21 cellular contexts compared by ENCODE assay signal in the genomic region with DNA sequence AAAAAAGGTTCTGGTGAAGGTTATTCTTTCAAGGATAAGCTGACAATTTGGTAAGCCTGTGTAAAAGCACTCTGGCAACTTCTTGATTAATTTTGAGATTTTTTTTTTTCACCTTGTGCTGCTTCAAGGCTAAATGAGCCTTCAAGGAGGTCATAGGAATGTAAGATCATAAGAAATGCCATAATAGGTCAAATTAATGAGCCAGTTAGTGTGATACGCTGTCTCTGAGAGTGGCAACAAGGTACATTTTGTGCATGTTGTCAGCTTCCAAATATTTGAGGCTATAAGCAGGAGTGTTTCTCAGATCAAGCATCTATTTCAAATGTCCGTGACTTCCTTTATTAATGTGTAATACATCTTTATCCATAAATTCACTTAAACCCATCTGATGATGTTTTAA.
DNase-seq lines count a peak whose midpoint lies in the region; ATAC-seq and TF ChIP-seq lines count a peak whose summit lies in the region.
"Had no signal": no experiment of that assay in that cellular context is flagged by ENCODE, and none has a peak within 500 bp of the region (broad histone marks: within the 10 kb centered on the region; RNA-seq: fewer than 3 reads in every experiment).

No MANE protein-coding gene starts in this region.

- 0 out of 2 replicates have a peak overlapping the region, but pooled peaks have one; percentile 32 for H2BK20ac ChIP-seq in IMR-90 (ENCODE audit: low read depth, low read length)

- no peaks in the 10 kb centered on the region for H4K20me1 ChIP-seq in IMR-90 (ENCODE audit: insufficient read depth, low read length)
- H4K20me1 ChIP-seq: BLaER1 had no signal

- peaks cover 12% of the 10 kb centered on the region for H3K4me1 Mint-ChIP-seq in nephron
- H3K4me1 Mint-ChIP-seq: B cell; CD4-positive, CD25-positive, alpha-beta regulatory T cell; GM23338 had no signal

- no peak overlapping the region for H2AK9ac ChIP-seq in IMR-90 (replicated peaks; ENCODE audit: low read depth, low read length, poor library complexity)

- H2BK5ac ChIP-seq in IMR-90 (ENCODE audit: low read depth, low read length, poor library complexity, severe bottlenecking) = no peak overlapping the region

- peak overlapping the region; percentile 73 to 87 (median 77) for H3K27ac Mint-ChIP-seq in nephron
- H3K27ac Mint-ChIP-seq: B cell; CD4-positive, CD25-positive, alpha-beta regulatory T cell; CD8-positive, alpha-beta T cell; GM23338; H9 had no signal

- H3K4ac ChIP-seq in IMR-90 (ENCODE audit: low read depth, low read length) = no peak overlapping the region

- H4K8ac ChIP-seq in IMR-90 (ENCODE audit: low read depth in 2 of 2, low read length in 2 of 2) = no peak overlapping the region

- H3K9me3 ChIP-seq in IMR-90 (ENCODE audit: control insufficient read depth, insufficient read depth, low read length) = no peaks in the 10 kb centered on the region
- H3K9me3 ChIP-seq in A673 (ENCODE audit: low read depth, low read length, poor library complexity, severe bottlenecking) = no peaks in the 10 kb centered on the region
- H3K9me3 ChIP-seq: A549, BLaER1, Caco-2 had no signal

- in situ Hi-C loops in IMR-90 (cut with MboI; ENCODE audit: low sequenced_read_pairs) (no loop called here), ACHN (cut with HindIII; ENCODE audit: low pct_ligation_motif_present, low pct_unique_long_range_greater_than_20kb, low sequenced_read_pairs) (no loop called here)

- H3K4me3 Mint-ChIP-seq in nephron = no peak overlapping the region
- H3K4me3 Mint-ChIP-seq: B cell; CD4-positive, CD25-positive, alpha-beta regulatory T cell; CD8-positive, alpha-beta T cell; GM23338; H9 had no signal

- H3K27ac ChIP-seq in IMR-90 (ENCODE audit: insufficient read depth, low read length) = no peak overlapping the region
- no peak overlapping the region for H3K27ac ChIP-seq in A673 (ENCODE audit: low read depth, low read length, poor library complexity, severe bottlenecking)
- H3K27ac ChIP-seq: A549, BLaER1, C4-2B had no signal

- H3K36me3 ChIP-seq in IMR-90 (ENCODE audit: control insufficient read depth, insufficient read depth, low read length) = no peaks in the 10 kb centered on the region
- no peaks in the 10 kb centered on the region for H3K36me3 ChIP-seq in A673 (ENCODE audit: insufficient read depth, low read length, poor library complexity, severe bottlenecking)
- H3K36me3 ChIP-seq: BLaER1 had no signal

- H3K4me1 ChIP-seq in IMR-90 (ENCODE audit: control insufficient read depth, insufficient read depth, low read length) = peaks cover 4% of the 10 kb centered on the region; the same call in 1 of the 2 replicates
- H3K4me1 ChIP-seq in A673 (ENCODE audit: insufficient read depth, low read length, poor library complexity, severe bottlenecking) = peaks cover 13% of the 10 kb centered on the region
- H3K4me1 ChIP-seq: A549, BLaER1 had no signal

- 0 out of 2 replicates have a peak overlapping the region, but pooled peaks have one; percentile 46 for H4K5ac ChIP-seq in IMR-90 (ENCODE audit: low read depth, low read length)

- H3K4me3 ChIP-seq in IMR-90 (ENCODE audit: insufficient read depth, low read depth, low read length) (no peak overlapping the region), A673 (ENCODE audit: low read depth, low read length, poor library complexity, severe bottlenecking) (no peak overlapping the region)
- H3K4me3 ChIP-seq: A549, BLaER1, GM23338 had no signal

- H3K14ac ChIP-seq in IMR-90 (replicated peaks; ENCODE audit: low read depth, low read length) = 0 out of 2 replicates have a peak overlapping the region, but pooled peaks have one; percentile 2

- no peak for TF ChIP-seq RAD21 in IMR-90 (IDR thresholded peaks at IDR 0.05; ENCODE audit: low read length)

- dilution Hi-C loops in IMR-90 (cut with HindIII; ENCODE audit: low sequenced_read_pairs, unreplicated experiment) = no loop called here

- no peak overlapping the region for H2AK5ac ChIP-seq in IMR-90 (ENCODE audit: low read depth, low read length)

- H3K9ac ChIP-seq in IMR-90 (ENCODE audit: low read depth, low read length) = no peak overlapping the region
- H3K9ac ChIP-seq: BLaER1 had no signal

- peaks cover 4% of the 10 kb centered on the region for H3K9me3 Mint-ChIP-seq in nephron
- H3K9me3 Mint-ChIP-seq: CD8-positive, alpha-beta T cell; GM23338 had no signal

- H3K36me3 Mint-ChIP-seq in nephron (ENCODE audit: low read depth) = peaks cover 6% of the 10 kb centered on the region
- H3K36me3 Mint-ChIP-seq: CD4-positive, CD25-positive, alpha-beta regulatory T cell; CD8-positive, alpha-beta T cell had no signal

- intact Hi-C loops in IMR-90 (cut with micrococcal nuclease) = no loop called here
- intact Hi-C loops in A673 (cut with micrococcal nuclease; ENCODE audit: unreplicated experiment) = no loop called here

- BruUV-seq in IMR-90 (replicated peaks; lab: Mats Ljungman, UMichigan) (no TSS peak), A673 (replicated peaks; lab: Mats Ljungman, UMichigan) (no TSS peak)

- no peaks in the 10 kb centered on the region for H3K27me3 Mint-ChIP-seq in nephron (ENCODE audit: low read depth)
- H3K27me3 Mint-ChIP-seq: B cell; CD4-positive, CD25-positive, alpha-beta regulatory T cell had no signal

- no peaks in the 10 kb centered on the region for H3K79me1 ChIP-seq in IMR-90 (ENCODE audit: low read depth in 1 of 2, low read length in 2 of 2)

- H3K9me1 ChIP-seq in IMR-90 (ENCODE audit: insufficient read depth, low read length) = no peaks in the 10 kb centered on the region; the same call in 1 of the 2 replicates

- TF ChIP-seq POLR2A in IMR-90 (IDR thresholded peaks at IDR 0.05; ENCODE audit: low read depth, low read length) = no peak

- POLR2A ChIA-PET in IMR-90 (lab: Charles Lee; ENCODE audit: unreplicated experiment) = no interaction called here
- POLR2A ChIA-PET in A673 (lab: Charles Lee; ENCODE audit: low non-redundant PET) = no interaction called here

- no peak overlapping the region for H3K56ac ChIP-seq in IMR-90 (ENCODE audit: extremely low read depth, insufficient read depth, low read length)

- no peak for DNase-seq in IMR-90
- peak; percentile 58 for DNase-seq in kidney tubule cell (ENCODE audit: low spot score)
- peak; percentile 52 for DNase-seq in renal cortical epithelial cell (ENCODE audit: low read depth)
- DNase-seq in A673 (ENCODE audit: low spot score) = no peak
- DNase-seq in ACHN = no peak
- no peak for DNase-seq in NCI-H345 (lab: John Stamatoyannopoulos, UW)
- no peak for DNase-seq in glomerular visceral epithelial cell (ENCODE audit: extremely low spot score)
- DNase-seq: 8988T; Caco-2; CD4-positive, CD25-positive, alpha-beta regulatory T cell; CD8-positive, alpha-beta T cell; DMS79 treated with DMSO at 0.1 percent for 48 hours; GF-D8; H9 had no signal

- ATAC-seq in IMR-90 (ENCODE audit: low read depth) = no peak
- ATAC-seq: A549; CD8-positive, alpha-beta T cell; GM23338; HCT116 had no signal

- H3K4me2 ChIP-seq in IMR-90 (ENCODE audit: low read depth, low read length) = no peak overlapping the region
- H3K4me2 ChIP-seq: A549, BLaER1, GM23338 had no signal

- CTCF ChIA-PET in IMR-90 (lab: Yijun Ruan, JAX) = interaction anchor here (0.9 to 1.4 kb wide), 2 partner anchors 8 to 31 kb away, joined by 4 read pairs; no protein-coding TSS in a partner anchor
- CTCF ChIA-PET in A673 (lab: Charles Lee) = no interaction called here

- no CpG with 5 or more reads among the region's 2 CpGs for WGBS in IMR-90 (ENCODE audit: extremely low coverage in 2 of 2, insufficient read length in 1 of 2), 2 experiments

- peak overlapping the region; percentile 30; the same call in 1 of the 3 replicates for H2BK15ac ChIP-seq in IMR-90 (ENCODE audit: low read depth, low read length)

- H3K23ac ChIP-seq in IMR-90 (ENCODE audit: low read depth, low read length) = no peak overlapping the region

- no peak for TF ChIP-seq CTCF in IMR-90 (conservative IDR thresholded peaks at IDR 0.05; ENCODE audit: low read depth, low read length)
- no peak for TF ChIP-seq CTCF in nephron (IDR thresholded peaks at IDR 0.05; ENCODE audit: unreplicated experiment in 3 of 3)
- no peak for TF ChIP-seq CTCF in A673 (conservative IDR thresholded peaks at IDR 0.05; ENCODE audit: low read depth, low read length)

- H2BK120ac ChIP-seq in IMR-90 (ENCODE audit: low read depth, low read length) = peak overlapping the region; percentile 24

- H3K27me3 ChIP-seq in IMR-90 (ENCODE audit: control insufficient read depth, insufficient read depth, low read length) (no peaks in the 10 kb centered on the region), A673 (replicated peaks; ENCODE audit: insufficient read depth, low read depth, low read length, poor library complexity) (no peaks in the 10 kb centered on the region)
- H3K27me3 ChIP-seq: BLaER1 had no signal

- H2AFZ ChIP-seq in IMR-90 (replicated peaks; ENCODE audit: low read length, poor library complexity) = no peak overlapping the region
- H2AFZ ChIP-seq: GM23338 had no signal

- H3K18ac ChIP-seq in IMR-90 (ENCODE audit: low read depth, low read length) = peak overlapping the region; percentile 81; the same call in 1 of the 2 replicates

- no peak overlapping the region for H4K91ac ChIP-seq in IMR-90 (ENCODE audit: insufficient read depth, low read depth, low read length)

TF ChIP-seq in IMR-90, 13 proteins besides CTCF, POLR2A, EP300 and RAD21:
- no peak for TF ChIP-seq NFE2L2 (IDR thresholded peaks at IDR 0.05; ENCODE audit: low read depth, low read length)

Comparison
In these comparisons a context has a peak if more than half of its experiments do, and no peak if none do; other contexts are left out.
1. DNase-seq: peak in kidney tubule cell (single experiment) and renal cortical epithelial cell (single experiment); none in IMR-90 (single experiment), A673 (single experiment), ACHN (single experiment), NCI-H345 (single experiment) and glomerular visceral epithelial cell (single experiment).